1 cellular context compared by ENCODE assay signal in genomic region chr5:138275379-138275782, GRCh38.
TF ChIP-seq lines count a peak whose summit lies in the region.

No MANE protein-coding gene starts in this region.

TF ChIP-seq in HEK293, 187 proteins besides CTCF, POLR2A, EP300 and RAD21 (continued from another document and continues in another):
- TF ChIP-seq, protein P1, sequence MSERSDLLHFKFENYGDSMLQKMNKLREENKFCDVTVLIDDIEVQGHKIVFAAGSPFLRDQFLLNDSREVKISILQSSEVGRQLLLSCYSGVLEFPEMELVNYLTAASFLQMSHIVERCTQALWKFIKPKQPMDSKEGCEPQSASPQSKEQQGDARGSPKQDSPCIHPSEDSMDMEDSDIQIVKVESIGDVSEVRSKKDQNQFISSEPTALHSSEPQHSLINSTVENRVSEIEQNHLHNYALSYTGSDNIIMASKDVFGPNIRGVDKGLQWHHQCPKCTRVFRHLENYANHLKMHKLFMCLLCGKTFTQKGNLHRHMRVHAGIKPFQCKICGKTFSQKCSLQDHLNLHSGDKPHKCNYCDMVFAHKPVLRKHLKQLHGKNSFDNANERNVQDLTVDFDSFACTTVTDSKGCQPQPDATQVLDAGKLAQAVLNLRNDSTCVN (tag by site-specific recombination; optimal IDR thresholded peaks at IDR 0.05): no peak
- TF ChIP-seq SP2 (tag by site-specific recombination; IDR thresholded peaks at IDR 0.05): no peak
- TF ChIP-seq KLF8 (tag by site-specific recombination; IDR thresholded peaks at IDR 0.05): no peak
- no peak for TF ChIP-seq ZNF664 (tag by site-specific recombination; IDR thresholded peaks at IDR 0.05)
- TF ChIP-seq ZNF521 (tag by site-specific recombination; IDR thresholded peaks at IDR 0.05): no peak
- TF ChIP-seq ZNF623 (tag by site-specific recombination; IDR thresholded peaks at IDR 0.05): no peak
- TF ChIP-seq ZNF426 (tag by site-specific recombination; IDR thresholded peaks at IDR 0.05): no peak
- TF ChIP-seq ZBTB7A (tag by site-specific recombination; IDR thresholded peaks at IDR 0.05; ENCODE audit: low read depth): no peak
- TF ChIP-seq, protein P2, sequence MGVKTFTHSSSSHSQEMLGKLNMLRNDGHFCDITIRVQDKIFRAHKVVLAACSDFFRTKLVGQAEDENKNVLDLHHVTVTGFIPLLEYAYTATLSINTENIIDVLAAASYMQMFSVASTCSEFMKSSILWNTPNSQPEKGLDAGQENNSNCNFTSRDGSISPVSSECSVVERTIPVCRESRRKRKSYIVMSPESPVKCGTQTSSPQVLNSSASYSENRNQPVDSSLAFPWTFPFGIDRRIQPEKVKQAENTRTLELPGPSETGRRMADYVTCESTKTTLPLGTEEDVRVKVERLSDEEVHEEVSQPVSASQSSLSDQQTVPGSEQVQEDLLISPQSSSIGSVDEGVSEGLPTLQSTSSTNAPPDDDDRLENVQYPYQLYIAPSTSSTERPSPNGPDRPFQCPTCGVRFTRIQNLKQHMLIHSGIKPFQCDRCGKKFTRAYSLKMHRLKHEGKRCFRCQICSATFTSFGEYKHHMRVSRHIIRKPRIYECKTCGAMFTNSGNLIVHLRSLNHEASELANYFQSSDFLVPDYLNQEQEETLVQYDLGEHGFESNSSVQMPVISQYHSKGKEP (tag by site-specific recombination; IDR thresholded peaks at IDR 0.05): peak; percentile 76
- TF ChIP-seq HOXA7 (CRISPR knock-in tag; IDR thresholded peaks at IDR 0.05; ENCODE audit: borderline replicate concordance): no peak
- TF ChIP-seq ZNF449 (tag by site-specific recombination; IDR thresholded peaks at IDR 0.05): no peak
- TF ChIP-seq ZNF121 (tag by site-specific recombination; IDR thresholded peaks at IDR 0.05): no peak
- peak; percentile 95 for TF ChIP-seq ZNF561 (tag by site-specific recombination; IDR thresholded peaks at IDR 0.05; ENCODE audit: borderline replicate concordance)
- TF ChIP-seq SP3 (tag by site-specific recombination; IDR thresholded peaks at IDR 0.05): no peak
- no peak for TF ChIP-seq ZNF175 (tag by site-specific recombination; IDR thresholded peaks at IDR 0.05)
- no peak for TF ChIP-seq ZNF747 (tag by site-specific recombination; IDR thresholded peaks at IDR 0.05)
- TF ChIP-seq ZNF398 (tag by site-specific recombination; IDR thresholded peaks at IDR 0.05): peak; percentile 94
- TF ChIP-seq ZNF645 (tag by site-specific recombination; IDR thresholded peaks at IDR 0.05): peak; percentile 81; the same call in 1 of the 2 replicates
- TF ChIP-seq ZNF311 (tag by site-specific recombination; IDR thresholded peaks at IDR 0.05; ENCODE audit: borderline replicate concordance): no peak
- TF ChIP-seq ZNF530 (tag by site-specific recombination; IDR thresholded peaks at IDR 0.05; ENCODE audit: low read depth): no peak
- TF ChIP-seq ZNF768 (tag by site-specific recombination; IDR thresholded peaks at IDR 0.05): no peak
- no peak for TF ChIP-seq GLI4 (tag by site-specific recombination; IDR thresholded peaks at IDR 0.05)
- TF ChIP-seq, protein P3, sequence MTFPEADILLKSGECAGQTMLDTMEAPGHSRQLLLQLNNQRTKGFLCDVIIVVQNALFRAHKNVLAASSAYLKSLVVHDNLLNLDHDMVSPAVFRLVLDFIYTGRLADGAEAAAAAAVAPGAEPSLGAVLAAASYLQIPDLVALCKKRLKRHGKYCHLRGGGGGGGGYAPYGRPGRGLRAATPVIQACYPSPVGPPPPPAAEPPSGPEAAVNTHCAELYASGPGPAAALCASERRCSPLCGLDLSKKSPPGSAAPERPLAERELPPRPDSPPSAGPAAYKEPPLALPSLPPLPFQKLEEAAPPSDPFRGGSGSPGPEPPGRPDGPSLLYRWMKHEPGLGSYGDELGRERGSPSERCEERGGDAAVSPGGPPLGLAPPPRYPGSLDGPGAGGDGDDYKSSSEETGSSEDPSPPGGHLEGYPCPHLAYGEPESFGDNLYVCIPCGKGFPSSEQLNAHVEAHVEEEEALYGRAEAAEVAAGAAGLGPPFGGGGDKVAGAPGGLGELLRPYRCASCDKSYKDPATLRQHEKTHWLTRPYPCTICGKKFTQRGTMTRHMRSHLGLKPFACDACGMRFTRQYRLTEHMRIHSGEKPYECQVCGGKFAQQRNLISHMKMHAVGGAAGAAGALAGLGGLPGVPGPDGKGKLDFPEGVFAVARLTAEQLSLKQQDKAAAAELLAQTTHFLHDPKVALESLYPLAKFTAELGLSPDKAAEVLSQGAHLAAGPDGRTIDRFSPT (tag by site-specific recombination; IDR thresholded peaks at IDR 0.05): no peak
- TF ChIP-seq ZEB2 (tag by site-specific recombination; IDR thresholded peaks at IDR 0.05): peak; percentile 92
- TF ChIP-seq AEBP2 (tag by site-specific recombination; IDR thresholded peaks at IDR 0.05; ENCODE audit: borderline replicate concordance): no peak
- TF ChIP-seq SETDB1 (IDR thresholded peaks at IDR 0.05; ENCODE audit: insufficient read length, low read length): no peak
- TF ChIP-seq REPIN1 (tag by site-specific recombination; IDR thresholded peaks at IDR 0.05; ENCODE audit: low read depth): no peak
- TF ChIP-seq ZNF24 (tag by site-specific recombination; IDR thresholded peaks at IDR 0.05): peak; percentile 91
- TF ChIP-seq KLF10 (tag by site-specific recombination; IDR thresholded peaks at IDR 0.05): peak; percentile 58; the same call in 1 of the 2 replicates
- TF ChIP-seq ZNF555 (tag by site-specific recombination; conservative IDR thresholded peaks at IDR 0.05): no peak
- no peak for TF ChIP-seq ZNF280C (tag by site-specific recombination; IDR thresholded peaks at IDR 0.05)
- TF ChIP-seq IKZF3 (tag by site-specific recombination; IDR thresholded peaks at IDR 0.05): peak; percentile 95
- TF ChIP-seq ZNF274 (IDR thresholded peaks at IDR 0.05; ENCODE audit: low read length): no peak
- no peak for TF ChIP-seq ZNF274 (tag by site-specific recombination; IDR thresholded peaks at IDR 0.05; ENCODE audit: borderline replicate concordance)
- TF ChIP-seq ZSCAN30 (tag by site-specific recombination; IDR thresholded peaks at IDR 0.05): peak; percentile 97
- peak; percentile 100 for TF ChIP-seq GLIS1 (tag by site-specific recombination; IDR thresholded peaks at IDR 0.05)
- TF ChIP-seq ZNF514 (tag by site-specific recombination; IDR thresholded peaks at IDR 0.05): no peak
- TF ChIP-seq ZNF830 (tag by site-specific recombination; IDR thresholded peaks at IDR 0.05; ENCODE audit: low read depth): no peak
- no peak for TF ChIP-seq ZNF560 (tag by site-specific recombination; IDR thresholded peaks at IDR 0.05; ENCODE audit: borderline replicate concordance)
- no peak for TF ChIP-seq ZFP37 (tag by site-specific recombination; IDR thresholded peaks at IDR 0.05)
- TF ChIP-seq ZNF2 (tag by site-specific recombination; IDR thresholded peaks at IDR 0.05): no peak
- TF ChIP-seq ZNF138 (tag by site-specific recombination; IDR thresholded peaks at IDR 0.05; ENCODE audit: borderline replicate concordance): no peak
- no peak for TF ChIP-seq ZNF658 (tag by site-specific recombination; IDR thresholded peaks at IDR 0.05)
- TF ChIP-seq ZFP41 (tag by site-specific recombination; IDR thresholded peaks at IDR 0.05; ENCODE audit: borderline replicate concordance): no peak
- no peak for TF ChIP-seq YY2 (tag by site-specific recombination; IDR thresholded peaks at IDR 0.05)
- TF ChIP-seq, protein P4, sequence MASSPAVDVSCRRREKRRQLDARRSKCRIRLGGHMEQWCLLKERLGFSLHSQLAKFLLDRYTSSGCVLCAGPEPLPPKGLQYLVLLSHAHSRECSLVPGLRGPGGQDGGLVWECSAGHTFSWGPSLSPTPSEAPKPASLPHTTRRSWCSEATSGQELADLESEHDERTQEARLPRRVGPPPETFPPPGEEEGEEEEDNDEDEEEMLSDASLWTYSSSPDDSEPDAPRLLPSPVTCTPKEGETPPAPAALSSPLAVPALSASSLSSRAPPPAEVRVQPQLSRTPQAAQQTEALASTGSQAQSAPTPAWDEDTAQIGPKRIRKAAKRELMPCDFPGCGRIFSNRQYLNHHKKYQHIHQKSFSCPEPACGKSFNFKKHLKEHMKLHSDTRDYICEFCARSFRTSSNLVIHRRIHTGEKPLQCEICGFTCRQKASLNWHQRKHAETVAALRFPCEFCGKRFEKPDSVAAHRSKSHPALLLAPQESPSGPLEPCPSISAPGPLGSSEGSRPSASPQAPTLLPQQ (tag by site-specific recombination; IDR thresholded peaks at IDR 0.05): peak; percentile 65; the same call in 1 of the 2 replicates
